Comparison of ENCODE assay signal across 8 cellular contexts in genomic region chr14:49767473-49768300, GRCh38. TPM values are rescaled to one million over a fixed set of nuclear protein-coding genes. Genes with fewer than 3 reads are reported as not detected.
DNase-seq lines count a peak whose midpoint lies in the region; ATAC-seq and TF ChIP-seq lines count a peak whose summit lies in the region.

Gene KLHDC2 (plus strand): TSS chr14:49768153. CDS start chr14:49768469, 316 bp downstream.

- H3K27me3 ChIP-seq in MG63: no peaks in the 10 kb centered on the region
- no peaks in the 10 kb centered on the region for H3K27me3 ChIP-seq in foreskin keratinocyte
- peaks cover 0 to 3% (median 0%) of the 10 kb centered on the region in 3 experiments for H3K27me3 ChIP-seq in neuronal stem cell (ENCODE audit: control insufficient read depth in 3 of 3, insufficient read depth in 3 of 3, low read depth in 1 of 3, low read length in 3 of 3)
- H3K27me3 ChIP-seq in subcutaneous abdominal adipose tissue (ENCODE audit: control insufficient read depth in 5 of 5, insufficient read depth in 4 of 5, low read length in 5 of 5): no peaks in the 10 kb centered on the region

- H2BK15ac ChIP-seq in neuronal stem cell (ENCODE audit: low read length): peak within 1 kb of the TSS; percentile 81

- H3K9me3 ChIP-seq in MG63: no peaks in the 10 kb centered on the region
- H3K9me3 ChIP-seq in neuronal stem cell (replicated peaks in 1 of 2; ENCODE audit: control insufficient read depth in 2 of 2, insufficient read depth in 1 of 2, low read depth in 1 of 2, low read length in 2 of 2): no peaks in the 10 kb centered on the region
- no peaks in the 10 kb centered on the region for H3K9me3 ChIP-seq in subcutaneous abdominal adipose tissue (ENCODE audit: control insufficient read depth in 5 of 5, low read length in 5 of 5)

- peak within 1 kb of the TSS; percentile 87 for H2BK5ac ChIP-seq in neuronal stem cell (ENCODE audit: low read length)

- H4K8ac ChIP-seq in neuronal stem cell (ENCODE audit: low read depth, low read length): peak within 1 kb of the TSS; percentile 86

- no CpG with 5 or more reads among the region's 93 CpGs for WGBS in neuronal stem cell (ENCODE audit: extremely low coverage in 2 of 2, insufficient read length in 2 of 2, insufficient replicate concordance in 1 of 2), 2 donors

- H3K4me1 ChIP-seq in foreskin keratinocyte (peaks cover 6% of the 10 kb centered on the region), neuronal stem cell (ENCODE audit: control insufficient read depth in 2 of 2, insufficient read depth in 1 of 2, low read depth in 1 of 2, low read length in 2 of 2) (peaks cover 7 to 8% of the 10 kb centered on the region in 2 donors), subcutaneous abdominal adipose tissue (ENCODE audit: control insufficient read depth in 5 of 5, insufficient read depth in 5 of 5, low read length in 5 of 5) (peaks cover 13 to 34% (median 29%) of the 10 kb centered on the region in 5 donors)

- H2BK12ac ChIP-seq in neuronal stem cell (ENCODE audit: low read length): peak within 1 kb of the TSS; percentile 41

- H2AFZ ChIP-seq in neuronal stem cell (ENCODE audit: low read length): peak within 1 kb of the TSS; percentile 100

- peak within 1 kb of the TSS; percentile 77 for H3K4me2 ChIP-seq in neuronal stem cell (ENCODE audit: insufficient read depth, low read length, poor library complexity, severe bottlenecking)

- peak within 1 kb of the TSS; percentile 98 for H2AK5ac ChIP-seq in neuronal stem cell (ENCODE audit: low read depth, low read length)

- H3K36me3 ChIP-seq in MG63: no peaks in the 10 kb centered on the region
- peaks cover 0 to 19% of the 10 kb centered on the region in 2 donors for H3K36me3 ChIP-seq in neuronal stem cell (replicated peaks in 1 of 2; ENCODE audit: control insufficient read depth in 2 of 2, insufficient read depth in 2 of 2, low read length in 2 of 2)
- H3K36me3 ChIP-seq in subcutaneous abdominal adipose tissue (ENCODE audit: control insufficient read depth in 5 of 5, insufficient read depth in 5 of 5, low read length in 5 of 5): peaks cover 2 to 8% (median 5%) of the 10 kb centered on the region in 5 donors

- peak within 1 kb of the TSS; percentile 28 for H2BK120ac ChIP-seq in neuronal stem cell (ENCODE audit: low read depth, low read length)

- H4K91ac ChIP-seq in neuronal stem cell (ENCODE audit: low read depth, low read length, poor library complexity): no peak within 1 kb of the TSS

- peak within 1 kb of the TSS; percentile 99 for H3K9ac ChIP-seq in neuronal stem cell (ENCODE audit: low read depth, low read length, poor library complexity)
- peak within 1 kb of the TSS; percentile 81 to 99 (median 94) for H3K9ac ChIP-seq in subcutaneous abdominal adipose tissue (ENCODE audit: low read length in 5 of 5)

- H3K27ac ChIP-seq in foreskin keratinocyte: peak within 1 kb of the TSS; percentile 92
- H3K27ac ChIP-seq in neuronal stem cell (replicated peaks; ENCODE audit: low read length): peak within 1 kb of the TSS; percentile 92
- H3K27ac ChIP-seq in subcutaneous abdominal adipose tissue (ENCODE audit: low read depth, low read length): peak within 1 kb of the TSS; percentile 98

- peak; percentile 19 for DNase-seq in GM04503 (ENCODE audit: low read depth)
- peak; percentile 91 for DNase-seq in HCEC 1CT
- DNase-seq in MG63: peak; percentile 87
- peak; percentile 82 for DNase-seq in SIG-M5 treated with dmso at 0.1 percent for 504 hours (lab: John Stamatoyannopoulos, UW; ENCODE audit: unreplicated experiment)
- peak; percentile 85 for DNase-seq in activated gamma-delta T cell treated with Interleukin-2 at 50 U/mL for 16 hours
- DNase-seq in foreskin keratinocyte: peak; percentile 49 to 65
- DNase-seq in neuronal stem cell (ENCODE audit: low spot score): peak; percentile 83

- peak within 1 kb of the TSS; percentile 82 for H3K14ac ChIP-seq in neuronal stem cell (ENCODE audit: low read length)

- H3K4ac ChIP-seq in neuronal stem cell (ENCODE audit: low read length): peak within 1 kb of the TSS; percentile 95

- TF ChIP-seq CTCF in foreskin keratinocyte (conservative IDR thresholded peaks at IDR 0.05): peak; percentile 86

- H3K18ac ChIP-seq in neuronal stem cell (ENCODE audit: low read length): peak within 1 kb of the TSS; percentile 99

- H3K23ac ChIP-seq in neuronal stem cell (ENCODE audit: low read depth, low read length, poor library complexity): peak within 1 kb of the TSS; percentile 97

- ATAC-seq in foreskin keratinocyte: peak; percentile 85

- peaks cover 11% of the 10 kb centered on the region for H3K79me1 ChIP-seq in neuronal stem cell (ENCODE audit: low read depth, low read length)

- H3K4me3 ChIP-seq in MG63 (peak within 1 kb of the TSS; percentile 78), neuronal stem cell (ENCODE audit: low read length in 2 of 2) (peak within 1 kb of the TSS; percentile 93 to 99), subcutaneous abdominal adipose tissue (ENCODE audit: low read depth in 1 of 5, low read length in 5 of 5) (peak within 1 kb of the TSS; percentile 94 to 100 (median 98))

RNA-seq across cellular contexts. Expression of gene KLHDC2, which starts in this region (rescaled TPM):
- total RNA-seq in MG63 (2014; rRNA removed; shearing (Covaris generic); ENCODE audit: low replicate concordance): 24.1 and 32.0 TPM in 2 replicates
- total RNA-seq in foreskin keratinocyte: 33.9 and 37.3 TPM in 2 replicates
- 23.7 and 24.1 TPM in 2 replicates for polyA plus RNA-seq in foreskin keratinocyte
- 34.6 TPM for polyA plus RNA-seq in neuronal stem cell (2013, experiment 1 of 2)
- 32.9 TPM for polyA plus RNA-seq in neuronal stem cell (2013, experiment 2 of 2)

Comparison
In these comparisons a context has a peak if more than half of its experiments do, and no peak if none do; other contexts are left out.
1. Peak in every context shown above with its lines: DNase-seq, ATAC-seq, H3K4me3 ChIP-seq and H3K27ac ChIP-seq.
2. DNase-seq: peak in every context shown above with its lines; median percentile 91 in HCEC 1CT; 87 in MG63; 85 in activated gamma-delta T cell treated with Interleukin-2 at 50 U/mL for 16 hours; 83 in neuronal stem cell; 82 in SIG-M5 treated with dmso at 0.1 percent for 504 hours; 57 in foreskin keratinocyte; 19 in GM04503.